In the genomic region with DNA sequence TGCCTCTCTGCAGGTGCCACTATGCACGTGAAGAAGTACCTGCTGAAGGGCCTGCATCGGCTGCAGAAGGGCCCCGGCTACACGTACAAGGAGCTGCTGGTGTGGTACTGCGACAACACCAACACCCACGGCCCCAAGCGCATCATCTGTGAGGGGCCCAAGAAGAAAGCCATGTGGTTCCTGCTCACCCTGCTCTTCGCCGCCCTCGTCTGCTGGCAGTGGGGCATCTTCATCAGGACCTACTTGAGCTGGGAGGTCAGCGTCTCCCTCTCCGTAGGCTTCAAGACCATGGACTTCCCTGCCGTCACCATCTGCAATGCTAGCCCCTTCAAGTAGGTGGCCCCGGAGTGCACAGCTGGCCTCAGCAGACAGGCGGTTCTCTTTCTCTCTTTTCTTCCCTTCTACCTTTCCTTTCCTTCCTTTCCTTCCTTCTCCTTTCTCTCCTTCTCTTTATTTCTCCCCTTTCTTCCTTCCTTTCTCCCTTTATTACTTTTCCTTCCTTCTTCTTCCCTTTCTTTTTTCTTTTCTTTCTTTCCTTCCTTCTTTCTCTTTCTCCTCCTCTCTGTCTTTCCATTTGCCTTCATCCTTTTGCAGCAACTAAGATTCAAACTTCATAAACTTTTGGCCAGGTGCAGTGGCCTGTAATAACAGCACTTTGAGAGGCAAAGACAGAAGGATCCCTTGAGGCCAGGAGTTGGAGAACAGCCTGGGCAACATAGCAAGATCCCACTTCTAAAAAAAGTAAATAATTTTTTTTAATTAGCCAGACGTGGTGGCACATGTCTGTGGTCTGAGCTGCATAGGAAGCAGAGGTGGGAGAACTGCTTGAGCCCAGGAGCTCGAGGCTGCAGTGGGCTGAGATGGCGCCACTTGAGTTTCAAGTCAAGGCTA, we compare ENCODE assay signal across 17 cellular contexts. TPM values are rescaled to one million over a fixed set of nuclear protein-coding genes. Genes with fewer than 3 reads are reported as not detected.
DNase-seq lines count a peak whose midpoint lies in the region; ATAC-seq and TF ChIP-seq lines count a peak whose summit lies in the region.
"Had no signal": no experiment of that assay in that cellular context is flagged by ENCODE, and none has a peak within 500 bp of the region (broad histone marks: within the 10 kb centered on the region; RNA-seq: fewer than 3 reads in every experiment).

No MANE protein-coding gene starts in this region.

- H3K36me3 ChIP-seq in cardiac muscle cell (no peaks in the 10 kb centered on the region), NT2/D1 (ENCODE audit: insufficient read depth, insufficient read length, low read length) (no peaks in the 10 kb centered on the region)
- H3K36me3 ChIP-seq: BE2C had no signal

- no peak overlapping the region for H3K27ac ChIP-seq in cardiac muscle cell
- H3K27ac ChIP-seq: KMS-11, testis had no signal

- DNase-seq in cardiac muscle cell (ENCODE audit: low read depth in 1 of 2, low spot score in 1 of 2) (peak; percentile 3 to 6), cardiac septum (ENCODE audit: low spot score) (no peak), NT2/D1 (ENCODE audit: low read depth, low spot score) (peak; percentile 32), fibroblast of pulmonary artery (ENCODE audit: low read depth) (no peak), NCI-H510A (lab: John Stamatoyannopoulos, UW) (no peak), ecto neural progenitor cell (ENCODE audit: low spot score) (no peak)
- no peak for DNase-seq in stimulated activated naive CD4-positive, alpha-beta T cell treated with Interleukin-2 at 50 U/mL for 16 hours (lab: John Stamatoyannopoulos, UW)
- DNase-seq: activated CD4-positive, alpha-beta T cell treated with anti-CD3 and anti-CD28 coated beads, Interleukin-2, amount 50 U/mL, for 1 hour; BE2C; foreskin fibroblast; NCI-H187 treated with DMSO at 0.1 percent for 48 hours; testis had no signal

- intact Hi-C loops in cardiac septum (cut with DNase I), result no loop called here

- no peak for TF ChIP-seq CTCF in cardiac muscle cell (IDR thresholded peaks at IDR 0.05; ENCODE audit: low read depth, low read length)
- peak; percentile 13 for TF ChIP-seq CTCF in fibroblast of pulmonary artery (IDR thresholded peaks at IDR 0.05; ENCODE audit: low read length, missing control alignments)

- H3K9me3 ChIP-seq in cardiac muscle cell (ENCODE audit: low read depth) (no peaks in the 10 kb centered on the region), NT2/D1 (ENCODE audit: insufficient read depth, low read length) (peaks cover 8% of the 10 kb centered on the region; the same call in 1 of the 2 replicates)
- H3K9me3 ChIP-seq: BE2C, mucosa of descending colon, testis had no signal

- no peaks in the 10 kb centered on the region for H3K4me1 ChIP-seq in cardiac muscle cell (ENCODE audit: low read depth)
- H3K4me1 ChIP-seq in NT2/D1 (ENCODE audit: insufficient read depth, insufficient read length), result peaks cover 1% of the 10 kb centered on the region
- H3K4me1 ChIP-seq: BE2C, testis had no signal

- H3K27me3 ChIP-seq in cardiac muscle cell, result no peaks in the 10 kb centered on the region
- H3K27me3 ChIP-seq in NT2/D1 (ENCODE audit: insufficient read depth, insufficient read length), result no peaks in the 10 kb centered on the region
- H3K27me3 ChIP-seq: testis had no signal

- H3K4me3 ChIP-seq in cardiac muscle cell (no peak overlapping the region), NT2/D1 (ENCODE audit: insufficient read length, low read depth) (no peak overlapping the region), fibroblast of pulmonary artery (replicated peaks; ENCODE audit: low read depth, low read length) (no peak overlapping the region)
- H3K4me3 ChIP-seq: mucosa of descending colon, testis had no signal

- ATAC-seq in HG02885 (IDR thresholded peaks at IDR 0.05; ENCODE audit: poor library complexity, unreplicated experiment), result no peak
- ATAC-seq: activated T-helper 17 cell treated with anti-CD3 and anti-CD28 coated beads, Interleukin-2, amount 50 U/mL, for 72 hours; mucosa of descending colon had no signal

- no peak overlapping the region for H3K9ac ChIP-seq in NT2/D1 (ENCODE audit: insufficient read length, low read depth)
- H3K9ac ChIP-seq: KMS-11 had no signal

RNA-seq across cellular contexts. Expression of a gene that starts 46.7 kb away (rescaled TPM):
- not detected in 2 replicates for total RNA-seq in cardiac muscle cell
- polyA plus RNA-seq in cardiac muscle cell, result not detected in 2 replicates
- not detected for total RNA-seq in cardiac septum
- total RNA-seq: activated T-helper 17 cell treated with anti-CD3 and anti-CD28 coated beads, Interleukin-2, amount 50 U/mL, for 72 hours; T-helper 2 cell treated with Interferon-gamma antibody and Interleukin-4, amounts not matched to agents 100 ng/mL and 5 ng/mL, for 36 hours had no signal

Comparison
In these comparisons a context has a peak if more than half of its experiments do, and no peak if none do; other contexts are left out.
1. DNase-seq: peak in cardiac muscle cell (2 of 2) and NT2/D1 (single experiment); none in cardiac septum (single experiment), fibroblast of pulmonary artery (single experiment), NCI-H510A (single experiment), stimulated activated naive CD4-positive, alpha-beta T cell treated with Interleukin-2 at 50 U/mL for 16 hours (single experiment) and ecto neural progenitor cell (single experiment).